1 cellular context compared by ENCODE assay signal in genomic region chr20:47922280-47922675, GRCh38.
TF ChIP-seq lines count a peak whose summit lies in the region.

No MANE protein-coding gene starts in this region.

TF ChIP-seq in SK-N-SH, 30 proteins besides CTCF, POLR2A, EP300 and RAD21 (continued from another document):
- TF ChIP-seq REST (IDR thresholded peaks at IDR 0.05; ENCODE audit: low read depth, low read length), result no peak
- TF ChIP-seq CHD2 (IDR thresholded peaks at IDR 0.05; ENCODE audit: low read length, partially characterized antibody), result no peak
- no peak for TF ChIP-seq RFX5 (IDR thresholded peaks at IDR 0.05; ENCODE audit: low read length)
- TF ChIP-seq EZH2phosphoT487 (IDR thresholded peaks at IDR 0.05; ENCODE audit: borderline replicate concordance, low read depth), result no peak
- TF ChIP-seq USF2 (IDR thresholded peaks at IDR 0.05; ENCODE audit: borderline replicate concordance, low read depth, low read length), result no peak
- TF ChIP-seq FOSL2 (IDR thresholded peaks at IDR 0.05; ENCODE audit: borderline replicate concordance, low read depth), result no peak
